Comparison of ENCODE assay signal across 8 cellular contexts in the genomic region with DNA sequence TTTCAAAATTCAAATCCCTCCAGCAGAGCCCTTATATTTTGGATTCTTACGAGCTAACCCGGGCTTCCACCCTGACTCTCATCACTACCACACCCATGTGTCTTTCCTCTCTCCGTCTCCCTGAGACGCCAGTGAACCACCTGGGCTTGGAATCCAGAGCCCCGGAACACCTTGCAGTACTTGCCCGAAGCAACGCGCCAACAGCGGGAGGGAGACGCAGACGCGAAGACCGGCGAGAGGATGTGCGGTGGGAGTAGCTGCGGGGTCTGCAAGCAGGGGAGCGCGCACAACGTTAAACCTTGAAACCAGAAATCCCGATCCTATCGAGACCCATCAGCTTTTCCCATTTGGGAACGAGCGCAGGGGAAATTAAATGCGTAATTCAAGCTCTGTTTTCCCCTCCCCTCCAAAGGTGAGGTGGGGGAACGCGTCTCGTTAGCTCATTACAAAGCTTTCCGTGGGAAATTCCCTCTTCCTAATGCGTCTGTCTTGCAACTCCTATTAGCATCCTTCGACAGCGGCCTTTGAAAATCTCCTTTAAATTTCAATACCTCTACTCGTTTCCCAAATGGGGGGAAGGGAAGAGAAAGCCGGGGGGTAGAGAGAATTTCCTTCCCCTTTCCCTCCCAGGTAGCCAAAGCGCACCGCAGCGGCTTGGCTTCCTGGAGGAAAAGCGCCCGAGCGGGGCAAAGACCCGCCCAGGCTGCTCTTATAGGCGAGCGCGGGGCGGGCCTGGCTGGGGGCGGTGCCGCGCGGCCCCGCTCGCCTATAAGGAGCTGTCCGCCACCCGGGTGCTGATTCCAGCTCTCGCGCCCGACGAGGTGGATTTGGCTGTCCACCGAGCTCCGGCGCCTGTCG. TPM values are rescaled to one million over a fixed set of nuclear protein-coding genes. Genes with fewer than 3 reads are reported as not detected.
DNase-seq lines count a peak whose midpoint lies in the region; ATAC-seq, FAIRE-seq and TF ChIP-seq lines count a peak whose summit lies in the region.

A gene (plus strand): TSS at position 797 of the 858 bp plus-strand sequence. CDS start 364 bp downstream, outside the sequence.

- DNase-seq in GM13977 (ENCODE audit: low spot score): peak; percentile 68
- peak; percentile 64 for DNase-seq in NCI-H2029 (lab: John Stamatoyannopoulos, UW)
- DNase-seq in body of pancreas: peak; percentile 48 to 77 (median 64)
- peak; percentile 73 for DNase-seq in kidney

- no peak for TF ChIP-seq POLR2A in body of pancreas (IDR thresholded peaks at IDR 0.05)

- FAIRE-seq in kidney (lab: Jason Lieb, UNC): no peak

- H3K4me3 ChIP-seq in body of pancreas: peak within 1 kb of the TSS in 1 of 2 donors; percentile 8
- H3K4me3 ChIP-seq in kidney (ENCODE audit: low read length in 2 of 2): peak within 1 kb of the TSS in 1 of 2 donors; percentile 32

- H3K36me3 ChIP-seq in body of pancreas (replicated peaks in 1 of 2; ENCODE audit: insufficient read depth in 1 of 2, low read depth in 2 of 2) (no peaks in the 10 kb centered on the region), kidney (ENCODE audit: control insufficient read depth in 1 of 2, insufficient read depth in 2 of 2, low read length in 2 of 2) (no peaks in the 10 kb centered on the region)

- TF ChIP-seq CTCF in GM13977 (IDR thresholded peaks at IDR 0.05; ENCODE audit: extremely low read depth, insufficient read depth, missing control alignments): no peak
- TF ChIP-seq CTCF in body of pancreas (IDR thresholded peaks at IDR 0.05): no peak
- TF ChIP-seq CTCF in kidney (IDR thresholded peaks at IDR 0.05; ENCODE audit: borderline replicate concordance, extremely low read depth, insufficient read depth): no peak

- H3K4me1 ChIP-seq in body of pancreas: peaks cover 10% of the 10 kb centered on the region
- H3K4me1 ChIP-seq in kidney (ENCODE audit: control insufficient read depth in 1 of 2, insufficient read depth in 1 of 2, low read depth in 1 of 2, low read length in 2 of 2): no peaks in the 10 kb centered on the region

- H3K27me3 ChIP-seq in body of pancreas: peaks cover 0 to 14% of the 10 kb centered on the region in 2 donors

- 1 to 2% methylated on average over 40 to 60 of the region's 60 CpGs for WGBS in body of pancreas, 2 donors

- ATAC-seq in body of pancreas (peak; percentile 81), GM19397 (IDR thresholded peaks at IDR 0.05; ENCODE audit: unreplicated experiment) (no peak), GM21723 (IDR thresholded peaks at IDR 0.05; ENCODE audit: unreplicated experiment) (no peak), HG03159 (IDR thresholded peaks at IDR 0.05; ENCODE audit: unreplicated experiment) (no peak)

- H3K27ac ChIP-seq in body of pancreas (no peak within 1 kb of the TSS), kidney (ENCODE audit: low read depth in 2 of 2, low read length in 2 of 2) (no peak within 1 kb of the TSS), temporal lobe (ENCODE audit: low read depth, low read length) (peak within 1 kb of the TSS; percentile 38)

- no peak within 1 kb of the TSS for H3K9ac ChIP-seq in kidney (ENCODE audit: low read length in 2 of 2)

- H3K9me3 ChIP-seq in body of pancreas: no peaks in the 10 kb centered on the region
- H3K9me3 ChIP-seq in kidney (ENCODE audit: control insufficient read depth in 1 of 2, low read length in 2 of 2): no peaks in the 10 kb centered on the region

- in situ Hi-C loops in GM13977 (cut with MboI; ENCODE audit: low pct_unique_long_range_greater_than_20kb, low sequenced_read_pairs, unreplicated experiment): no loop called here

- intact Hi-C loops in body of pancreas (cut with DNase I) (no loop called here), kidney (cut with DNase I) (no loop called here)

RNA-seq across cellular contexts. Expression of the gene that starts here (rescaled TPM):
- total RNA-seq in body of pancreas: under 1 TPM; 0.26 to 0.33 TPM
- total RNA-seq in kidney: 0.50 TPM
- polyA plus RNA-seq in kidney (ENCODE audit: insufficient read depth, low read depth, low replicate concordance): not detected
- total RNA-seq in temporal lobe: 26.6 TPM

Comparison
In these comparisons a context has a peak if more than half of its experiments do, and no peak if none do; other contexts are left out.
1. RNA of the gene that starts here (total RNA-seq): 26.6 TPM in temporal lobe (single experiment); 0.50 TPM in kidney (single experiment) and 0.26 to 0.33 TPM in body of pancreas; every median in the first group is over 10 times any median in the second.
2. Peak in DNase-seq and ATAC-seq in body of pancreas; RNA of the gene not detected or under 1 TPM.
3. Peak in DNase-seq in kidney; RNA of the gene not detected or under 1 TPM.
4. Peak in every context shown above with its lines, with median percentiles within 50 percentile points of each other: DNase-seq.